ENCODE assay signal across 1 cellular context in the genomic region with DNA sequence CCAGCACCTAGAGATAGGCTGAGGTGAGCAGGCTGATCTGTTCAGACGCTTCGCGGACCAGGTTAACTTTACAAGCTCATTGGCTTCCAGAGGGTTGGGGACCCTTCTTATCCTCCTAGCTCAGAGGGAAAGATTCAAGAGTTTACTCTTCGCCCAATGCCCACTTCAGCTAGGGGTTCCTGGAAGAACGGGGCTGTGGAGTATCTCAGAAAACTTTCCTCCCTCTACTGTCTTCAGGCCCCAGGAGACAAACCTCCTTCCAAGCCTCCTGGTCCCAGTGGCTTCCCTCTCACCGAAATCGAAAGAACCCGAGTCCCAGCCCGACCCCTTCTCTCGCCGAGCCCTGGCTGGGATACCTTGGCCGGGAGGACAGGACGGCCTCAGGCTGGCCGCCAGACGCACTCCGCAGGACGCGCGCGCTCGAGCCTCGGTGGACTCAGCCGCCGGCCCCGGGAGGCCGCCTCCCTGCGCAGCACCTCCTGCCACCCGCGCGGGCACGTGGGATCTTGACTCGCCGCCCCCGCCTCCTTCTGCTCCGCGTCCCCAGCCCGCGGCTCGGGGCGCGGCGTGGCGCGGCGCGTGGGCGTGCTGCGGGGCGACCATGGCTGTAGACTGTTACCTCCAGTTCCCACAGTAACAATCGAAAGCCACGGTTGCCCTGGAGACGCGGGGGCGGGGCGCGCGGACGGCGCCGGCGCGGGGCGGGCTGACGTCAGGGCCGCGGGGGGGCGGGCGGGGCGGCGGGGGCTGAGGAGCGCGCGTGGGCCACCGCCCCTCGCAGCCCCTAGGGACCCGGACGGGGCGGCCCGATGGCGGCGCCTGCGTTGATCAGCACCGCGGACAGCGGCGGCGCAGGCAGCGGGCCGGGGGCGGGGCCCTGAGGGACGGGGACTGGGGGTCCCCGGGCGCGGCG.
TF ChIP-seq lines count a peak whose summit lies in the region.

No MANE protein-coding gene starts in this region.

TF ChIP-seq in SK-N-SH treated with all-trans-retinoic acid at 6 μM for 48 hours, 23 proteins besides CTCF, POLR2A, EP300 and RAD21 (continued from another document):
- TF ChIP-seq, protein P1, sequence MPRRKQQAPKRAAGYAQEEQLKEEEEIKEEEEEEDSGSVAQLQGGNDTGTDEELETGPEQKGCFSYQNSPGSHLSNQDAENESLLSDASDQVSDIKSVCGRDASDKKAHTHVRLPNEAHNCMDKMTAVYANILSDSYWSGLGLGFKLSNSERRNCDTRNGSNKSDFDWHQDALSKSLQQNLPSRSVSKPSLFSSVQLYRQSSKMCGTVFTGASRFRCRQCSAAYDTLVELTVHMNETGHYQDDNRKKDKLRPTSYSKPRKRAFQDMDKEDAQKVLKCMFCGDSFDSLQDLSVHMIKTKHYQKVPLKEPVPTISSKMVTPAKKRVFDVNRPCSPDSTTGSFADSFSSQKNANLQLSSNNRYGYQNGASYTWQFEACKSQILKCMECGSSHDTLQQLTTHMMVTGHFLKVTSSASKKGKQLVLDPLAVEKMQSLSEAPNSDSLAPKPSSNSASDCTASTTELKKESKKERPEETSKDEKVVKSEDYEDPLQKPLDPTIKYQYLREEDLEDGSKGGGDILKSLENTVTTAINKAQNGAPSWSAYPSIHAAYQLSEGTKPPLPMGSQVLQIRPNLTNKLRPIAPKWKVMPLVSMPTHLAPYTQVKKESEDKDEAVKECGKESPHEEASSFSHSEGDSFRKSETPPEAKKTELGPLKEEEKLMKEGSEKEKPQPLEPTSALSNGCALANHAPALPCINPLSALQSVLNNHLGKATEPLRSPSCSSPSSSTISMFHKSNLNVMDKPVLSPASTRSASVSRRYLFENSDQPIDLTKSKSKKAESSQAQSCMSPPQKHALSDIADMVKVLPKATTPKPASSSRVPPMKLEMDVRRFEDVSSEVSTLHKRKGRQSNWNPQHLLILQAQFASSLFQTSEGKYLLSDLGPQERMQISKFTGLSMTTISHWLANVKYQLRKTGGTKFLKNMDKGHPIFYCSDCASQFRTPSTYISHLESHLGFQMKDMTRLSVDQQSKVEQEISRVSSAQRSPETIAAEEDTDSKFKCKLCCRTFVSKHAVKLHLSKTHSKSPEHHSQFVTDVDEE (CRISPR knock-in tag; IDR thresholded peaks at IDR 0.05) = 0 out of 2 replicates have a peak, but pooled peaks have one; percentile 11
